Comparison of ENCODE assay signal across 9 cellular contexts in genomic region chr5:24633705-24634325, GRCh38. TPM values are rescaled to one million over a fixed set of nuclear protein-coding genes. Genes with fewer than 3 reads are reported as not detected.
DNase-seq lines count a peak whose midpoint lies in the region; ATAC-seq and TF ChIP-seq lines count a peak whose summit lies in the region.
"Had no signal": no experiment of that assay in that cellular context is flagged by ENCODE, and none has a peak within 500 bp of the region (broad histone marks: within the 10 kb centered on the region; RNA-seq: fewer than 3 reads in every experiment).

No MANE protein-coding gene starts in this region.

- peak; percentile 80 to 85 for TF ChIP-seq RAD21 in liver (IDR thresholded peaks at IDR 0.05)

- no peaks in the 10 kb centered on the region for H3K9me3 Mint-ChIP-seq in stimulated activated naive B cell treated with anti-CD40 and anti-IgM and Interleukin-4, amounts not matched to agents 10 μg/mL and 1 μg/mL and 100 μg/mL, for 72 hours
- no peaks in the 10 kb centered on the region for H3K9me3 Mint-ChIP-seq in activated naive CD4-positive, alpha-beta T cell treated with anti-CD3 and anti-CD28 coated beads, Interleukin-2, amount 10 ng/mL, durations not matched to agents 7 days and 5 days

- H3K27ac ChIP-seq in HEK293 (ENCODE audit: extremely low read depth, low read depth, low read length) (no peak overlapping the region), liver (ENCODE audit: low read depth in 1 of 2, low read length in 2 of 2) (no peak overlapping the region)
- H3K27ac ChIP-seq: neutrophil had no signal

- H3K27me3 Mint-ChIP-seq in stimulated activated naive B cell treated with anti-CD40 and anti-IgM and Interleukin-4, amounts not matched to agents 10 μg/mL and 1 μg/mL and 100 μg/mL, for 72 hours: no peaks in the 10 kb centered on the region
- H3K27me3 Mint-ChIP-seq in activated naive CD4-positive, alpha-beta T cell treated with anti-CD3 and anti-CD28 coated beads, Interleukin-2, amount 10 ng/mL, durations not matched to agents 7 days and 5 days: no peaks in the 10 kb centered on the region

- H3K36me3 ChIP-seq in HEK293 (ENCODE audit: control insufficient read depth in 2 of 2, insufficient read depth in 1 of 2, low read length in 2 of 2) (no peaks in the 10 kb centered on the region), liver (ENCODE audit: control insufficient read depth in 4 of 4, insufficient read depth in 3 of 4, low read depth in 1 of 4, low read length in 3 of 4) (no peaks in the 10 kb centered on the region)
- H3K36me3 ChIP-seq: neutrophil had no signal

- peaks cover 0 to 6% (median 1%) of the 10 kb centered on the region in 4 donors for H3K27me3 ChIP-seq in liver (ENCODE audit: control insufficient read depth in 4 of 4, insufficient read depth in 4 of 4, low read length in 3 of 4)
- H3K27me3 ChIP-seq: neutrophil had no signal

- no peaks in the 10 kb centered on the region for H3K36me3 Mint-ChIP-seq in stimulated activated naive B cell treated with anti-CD40 and anti-IgM and Interleukin-4, amounts not matched to agents 10 μg/mL and 1 μg/mL and 100 μg/mL, for 72 hours
- H3K36me3 Mint-ChIP-seq in activated naive CD4-positive, alpha-beta T cell treated with anti-CD3 and anti-CD28 coated beads, Interleukin-2, amount 10 ng/mL, durations not matched to agents 7 days and 5 days: no peaks in the 10 kb centered on the region

- no peak overlapping the region for H3K9ac ChIP-seq in liver (ENCODE audit: low read depth in 1 of 2, low read length in 2 of 2)

- DNase-seq in DMS53 (lab: John Stamatoyannopoulos, UW) (peak; percentile 78), NCI-H2107 (lab: John Stamatoyannopoulos, UW) (peak; percentile 13), astrocyte of the cerebellum (ENCODE audit: low read depth) (peak; percentile 26)
- DNase-seq in stimulated activated naive B cell treated with anti-CD40 and anti-IgM and Interleukin-4, amounts not matched to agents 10 μg/mL and 1 μg/mL and 100 μg/mL, for 72 hours: no peak
- DNase-seq in activated CD4-positive, alpha-beta T cell treated with anti-CD3 and anti-CD28 coated beads, Interleukin-2, amount 50 U/mL, for 48 hours: no peak
- DNase-seq in activated naive CD4-positive, alpha-beta T cell treated with anti-CD3 and anti-CD28 coated beads, Interleukin-2, amount 10 ng/mL, durations not matched to agents 7 days and 5 days: no peak

- POLR2A ChIA-PET in HEK293 (lab: Yijun Ruan, JAX): no interaction called here

- H3K4me3 Mint-ChIP-seq in stimulated activated naive B cell treated with anti-CD40 and anti-IgM and Interleukin-4, amounts not matched to agents 10 μg/mL and 1 μg/mL and 100 μg/mL, for 72 hours: no peak overlapping the region
- no peak overlapping the region for H3K4me3 Mint-ChIP-seq in activated naive CD4-positive, alpha-beta T cell treated with anti-CD3 and anti-CD28 coated beads, Interleukin-2, amount 10 ng/mL, durations not matched to agents 7 days and 5 days

- H3K4me1 ChIP-seq in HEK293 (ENCODE audit: control insufficient read depth, insufficient read depth, low read length) (no peaks in the 10 kb centered on the region), liver (ENCODE audit: control insufficient read depth in 4 of 4, insufficient read depth in 4 of 4, low read length in 3 of 4) (no peaks in the 10 kb centered on the region)

- ATAC-seq in stimulated activated naive B cell treated with anti-CD40 and anti-IgM and Interleukin-4, amounts not matched to agents 10 μg/mL and 1 μg/mL and 100 μg/mL, for 72 hours (replicated peaks): no peak

- H3K4me3 ChIP-seq in HEK293 (ENCODE audit: low read depth, low read length) (no peak overlapping the region), astrocyte of the cerebellum (ENCODE audit: low read depth, low read length) (no peak overlapping the region), liver (ENCODE audit: low read depth in 1 of 3, low read length in 3 of 3) (no peak overlapping the region)

- H3K9me3 ChIP-seq in HEK293 (ENCODE audit: control insufficient read depth, insufficient read depth, low read depth, low read length) (no peaks in the 10 kb centered on the region), liver (ENCODE audit: control insufficient read depth in 4 of 4, low read length in 3 of 4) (no peaks in the 10 kb centered on the region)
- H3K9me3 ChIP-seq: neutrophil had no signal

- CTCF ChIA-PET in HEK293 (lab: Yijun Ruan, JAX): no interaction called here
- CTCF ChIA-PET in activated naive CD4-positive, alpha-beta T cell treated with anti-CD3 and anti-CD28 coated beads, Interleukin-2, amount 10 ng/mL, durations not matched to agents 7 days and 5 days (lab: Charles Lee): interaction anchor here (0.9 kb wide), 1 partner anchor 12 kb away, joined by 3 read pairs; no protein-coding TSS in a partner anchor

- under 1% methylated on average over 4 of the region's 4 CpGs for WGBS in liver

- no peaks in the 10 kb centered on the region for H3K4me1 Mint-ChIP-seq in stimulated activated naive B cell treated with anti-CD40 and anti-IgM and Interleukin-4, amounts not matched to agents 10 μg/mL and 1 μg/mL and 100 μg/mL, for 72 hours
- no peaks in the 10 kb centered on the region for H3K4me1 Mint-ChIP-seq in activated naive CD4-positive, alpha-beta T cell treated with anti-CD3 and anti-CD28 coated beads, Interleukin-2, amount 10 ng/mL, durations not matched to agents 7 days and 5 days

- no peak overlapping the region for H3K27ac Mint-ChIP-seq in stimulated activated naive B cell treated with anti-CD40 and anti-IgM and Interleukin-4, amounts not matched to agents 10 μg/mL and 1 μg/mL and 100 μg/mL, for 72 hours
- H3K27ac Mint-ChIP-seq in activated naive CD4-positive, alpha-beta T cell treated with anti-CD3 and anti-CD28 coated beads, Interleukin-2, amount 10 ng/mL, durations not matched to agents 7 days and 5 days: no peak overlapping the region

- in situ Hi-C loops in astrocyte of the cerebellum (cut with HindIII; ENCODE audit: low sequenced_read_pairs): no loop called here

- no peak for TF ChIP-seq CTCF in HEK293 (tag by site-specific recombination; IDR thresholded peaks at IDR 0.05)
- TF ChIP-seq CTCF in astrocyte of the cerebellum (IDR thresholded peaks at IDR 0.05; ENCODE audit: low read depth, low read length, missing control alignments): no peak
- TF ChIP-seq CTCF in liver (IDR thresholded peaks at IDR 0.05; ENCODE audit: low read depth, low read length, missing input control): peak; percentile 62

TF ChIP-seq in HEK293, 187 proteins besides CTCF, POLR2A, EP300 and RAD21:
- TF ChIP-seq ZNF654 (tag by site-specific recombination; IDR thresholded peaks at IDR 0.05; ENCODE audit: low read depth): peak; percentile 65
- TF ChIP-seq ZBTB7A (tag by site-specific recombination; IDR thresholded peaks at IDR 0.05; ENCODE audit: low read depth): no peak
TF ChIP-seq in HEK293: peak in this region for 1.

TF ChIP-seq in liver, 16 proteins besides CTCF, POLR2A, EP300 and RAD21 (continues in another document):
- TF ChIP-seq GABPA (IDR thresholded peaks at IDR 0.05 in 1 of 2, conservative IDR thresholded peaks at IDR 0.05 in 1 of 2): no peak
- no peak for TF ChIP-seq EGR1 (IDR thresholded peaks at IDR 0.05; ENCODE audit: low read depth in 2 of 2)
- no peak for TF ChIP-seq YY1 (IDR thresholded peaks at IDR 0.05)
- TF ChIP-seq SP1 (IDR thresholded peaks at IDR 0.05): no peak
- TF ChIP-seq HNF4G (IDR thresholded peaks at IDR 0.05): no peak
- no peak for TF ChIP-seq ATF3 (IDR thresholded peaks at IDR 0.05)
- no peak for TF ChIP-seq TAF1 (conservative IDR thresholded peaks at IDR 0.05)
- no peak for TF ChIP-seq JUND (IDR thresholded peaks at IDR 0.05)
- no peak for TF ChIP-seq HNF4A (conservative IDR thresholded peaks at IDR 0.05)
- TF ChIP-seq FOXA1 (IDR thresholded peaks at IDR 0.05): no peak
- TF ChIP-seq RXRA (IDR thresholded peaks at IDR 0.05): no peak
- no peak for TF ChIP-seq MAX (IDR thresholded peaks at IDR 0.05)
- TF ChIP-seq REST (IDR thresholded peaks at IDR 0.05): no peak

RNA-seq across cellular contexts. Expression of gene CDH10, which starts 11.0 kb away (rescaled TPM):
- under 1 TPM in 1 of 2 donors, not detected in 1; 0.09 TPM for total RNA-seq in liver
- not detected for polyA plus RNA-seq in liver

Comparison
In these comparisons a context has a peak if more than half of its experiments do, and no peak if none do; other contexts are left out.
1. DNase-seq: peak in DMS53 (single experiment), NCI-H2107 (single experiment) and astrocyte of the cerebellum (single experiment); none in stimulated activated naive B cell treated with anti-CD40 and anti-IgM and Interleukin-4, amounts not matched to agents 10 μg/mL and 1 μg/mL and 100 μg/mL, for 72 hours (single experiment), activated CD4-positive, alpha-beta T cell treated with anti-CD3 and anti-CD28 coated beads, Interleukin-2, amount 50 U/mL, for 48 hours (0 of 2) and activated naive CD4-positive, alpha-beta T cell treated with anti-CD3 and anti-CD28 coated beads, Interleukin-2, amount 10 ng/mL, durations not matched to agents 7 days and 5 days (single experiment).